In genomic region chr12:13215056-13215455, GRCh38 we compare ENCODE assay signal across 17 cellular contexts. TPM values are rescaled to one million over a fixed set of nuclear protein-coding genes. Genes with fewer than 3 reads are reported as not detected.
DNase-seq lines count a peak whose midpoint lies in the region; ATAC-seq, FAIRE-seq and TF ChIP-seq lines count a peak whose summit lies in the region.
"Had no signal": no experiment of that assay in that cellular context is flagged by ENCODE, and none has a peak within 500 bp of the region (broad histone marks: within the 10 kb centered on the region; RNA-seq: fewer than 3 reads in every experiment).

No MANE protein-coding gene starts in this region.

- intact Hi-C loops in HCT116 (cut with micrococcal nuclease) = no loop called here

- no peak overlapping the region for H3K27ac Mint-ChIP-seq in stimulated activated naive CD8-positive, alpha-beta T cell treated with anti-CD3 and anti-CD28 coated beads, Interleukin-15, amount 100 ng/mL, for 72 hours
- H3K27ac Mint-ChIP-seq: B cell; CD4-positive, alpha-beta T cell; GM23338 had no signal

- TF ChIP-seq RAD21 in HCT116 (IDR thresholded peaks at IDR 0.05; ENCODE audit: low read depth) = no peak

- H3K9me3 Mint-ChIP-seq in stimulated activated naive CD8-positive, alpha-beta T cell treated with anti-CD3 and anti-CD28 coated beads, Interleukin-15, amount 100 ng/mL, for 72 hours = peaks cover 0 to 5% of the 10 kb centered on the region in 2 donors
- peaks cover 4% of the 10 kb centered on the region for H3K9me3 Mint-ChIP-seq in activated T-cell treated with anti-CD3 and anti-CD28 coated beads, Interleukin-2, amount 50 U/mL, for 4 hours
- H3K9me3 Mint-ChIP-seq: CD4-positive, alpha-beta T cell had no signal

- H4K20me1 ChIP-seq in HCT116 (ENCODE audit: insufficient read depth) = no peaks in the 10 kb centered on the region
- peaks cover 4% of the 10 kb centered on the region for H4K20me1 ChIP-seq in keratinocyte (ENCODE audit: control insufficient read depth, extremely low read depth, insufficient read depth, low read length)

- no peaks in the 10 kb centered on the region for H3K9me1 ChIP-seq in keratinocyte (ENCODE audit: control insufficient read depth, extremely low read depth, insufficient read depth, low read length)

- RAD21 ChIA-PET in HCT116 (lab: Charles Lee; ENCODE audit: low non-redundant PET in 1 of 2, low total read pairs in 2 of 2, uncharacterized antibody in 2 of 2, unreplicated experiment in 2 of 2) = no interaction called here

- CTCF ChIA-PET in HCT116 (lab: Charles Lee) = no interaction called here

- H3K4me3 Mint-ChIP-seq in stimulated activated naive CD8-positive, alpha-beta T cell treated with anti-CD3 and anti-CD28 coated beads, Interleukin-15, amount 100 ng/mL, for 72 hours = no peak overlapping the region
- no peak overlapping the region for H3K4me3 Mint-ChIP-seq in activated T-cell treated with anti-CD3 and anti-CD28 coated beads, Interleukin-2, amount 50 U/mL, for 4 hours
- H3K4me3 Mint-ChIP-seq: B cell; CD4-positive, alpha-beta T cell; GM23338 had no signal

- no peak for ATAC-seq in HCT116
- ATAC-seq in stimulated activated naive CD8-positive, alpha-beta T cell treated with anti-CD3 and anti-CD28 coated beads, Interleukin-15, amount 100 ng/mL, for 72 hours = no peak
- ATAC-seq in activated T-cell treated with anti-CD3 and anti-CD28 coated beads, Interleukin-2, amount 50 U/mL, for 4 hours = no peak
- ATAC-seq: GM12878, GM23338 had no signal

- H3K9me2 ChIP-seq in HCT116 (ENCODE audit: insufficient read depth) = no peaks in the 10 kb centered on the region

- peaks cover 27% of the 10 kb centered on the region for H3K79me2 ChIP-seq in HCT116 (ENCODE audit: insufficient read depth, low read length)
- peaks cover 23% of the 10 kb centered on the region for H3K79me2 ChIP-seq in keratinocyte (ENCODE audit: control insufficient read depth, insufficient read depth, low read length)

- H3K9ac ChIP-seq in HCT116 (ENCODE audit: low read length) = no peak overlapping the region
- no peak overlapping the region for H3K9ac ChIP-seq in keratinocyte (ENCODE audit: control insufficient read depth, extremely low read depth, insufficient read depth, low read length)
- H3K9ac ChIP-seq in subcutaneous abdominal adipose tissue (ENCODE audit: low read length in 5 of 5) = peak overlapping the region in 1 of 5 donors; percentile 32

- no peak for DNase-seq in HCT116 (ENCODE audit: low read depth, low spot score)
- peak; percentile 81 to 90 for DNase-seq in SJSA1 (ENCODE audit: low read depth in 1 of 2, low spot score in 2 of 2)
- DNase-seq in keratinocyte (ENCODE audit: low read depth, low spot score) = no peak
- DNase-seq in stimulated activated naive CD8-positive, alpha-beta T cell treated with anti-CD3 and anti-CD28 coated beads, Interleukin-15, amount 100 ng/mL, for 72 hours = no peak
- no peak for DNase-seq in activated T-cell treated with anti-CD3 and anti-CD28 coated beads, Interleukin-2, amount 50 U/mL, for 4 hours
- no peak for DNase-seq in medulla oblongata (ENCODE audit: extremely low spot score)
- DNase-seq: C1 segment of cervical spinal cord; Calu3; CD4-positive, alpha-beta T cell; DMS 273 treated with DMSO at 0.1 percent for 48 hours; DMS79; H7 had no signal

- TF ChIP-seq CTCF in HCT116 (IDR thresholded peaks at IDR 0.05 in 2 of 3, conservative IDR thresholded peaks at IDR 0.05 in 1 of 3; ENCODE audit: borderline replicate concordance in 1 of 3, insufficient read depth in 1 of 3, low read depth in 2 of 3, low read length in 2 of 3) = no peak
- no peak for TF ChIP-seq CTCF in keratinocyte (optimal IDR thresholded peaks at IDR 0.05 in 1 of 3, IDR thresholded peaks at IDR 0.05 in 1 of 3, conservative IDR thresholded peaks at IDR 0.05 in 1 of 3; ENCODE audit: extremely low read depth in 1 of 3, insufficient read depth in 2 of 3, low read length in 3 of 3)

- FAIRE-seq in keratinocyte (lab: Jason Lieb, UNC) = peak; percentile 13
- FAIRE-seq: GM12878, GM18507 had no signal

- H3K4me1 Mint-ChIP-seq in stimulated activated naive CD8-positive, alpha-beta T cell treated with anti-CD3 and anti-CD28 coated beads, Interleukin-15, amount 100 ng/mL, for 72 hours = peaks cover 18% of the 10 kb centered on the region
- peaks cover 18% of the 10 kb centered on the region for H3K4me1 Mint-ChIP-seq in activated T-cell treated with anti-CD3 and anti-CD28 coated beads, Interleukin-2, amount 50 U/mL, for 4 hours (ENCODE audit: low read depth)

- H3K27me3 ChIP-seq in HCT116 (ENCODE audit: insufficient read depth, low read length) = no peaks in the 10 kb centered on the region
- H3K27me3 ChIP-seq in SJSA1 (replicated peaks) = no peaks in the 10 kb centered on the region
- no peaks in the 10 kb centered on the region for H3K27me3 ChIP-seq in keratinocyte (ENCODE audit: control insufficient read depth, extremely low read depth, insufficient read depth, low read length)
- H3K27me3 ChIP-seq in subcutaneous abdominal adipose tissue (ENCODE audit: control insufficient read depth in 5 of 5, insufficient read depth in 4 of 5, low read length in 5 of 5) = no peaks in the 10 kb centered on the region

- BruUV-seq in HCT116 (replicated peaks; lab: Mats Ljungman, UMichigan) = TSS peak; percentile 35

- no peak for TF ChIP-seq POLR2A in HCT116 (IDR thresholded peaks at IDR 0.05; ENCODE audit: borderline replicate concordance, extremely low read depth, insufficient read depth, insufficient read length)

- H3K9me3 ChIP-seq in HCT116 (ENCODE audit: control insufficient read depth in 1 of 2, insufficient read depth in 1 of 2, low read depth in 1 of 2, low read length in 2 of 2) = no peaks in the 10 kb centered on the region
- no peaks in the 10 kb centered on the region for H3K9me3 ChIP-seq in SJSA1 (replicated peaks)
- no peaks in the 10 kb centered on the region for H3K9me3 ChIP-seq in keratinocyte (ENCODE audit: control insufficient read depth, low read depth, low read length)
- no peaks in the 10 kb centered on the region for H3K9me3 ChIP-seq in subcutaneous abdominal adipose tissue (ENCODE audit: control insufficient read depth in 5 of 5, low read length in 5 of 5)

- H3K4me1 ChIP-seq in HCT116 (ENCODE audit: control insufficient read depth in 1 of 2, insufficient read depth in 2 of 2, low read length in 2 of 2) (peaks cover 17 to 23% of the 10 kb centered on the region in 2 experiments), SJSA1 (replicated peaks) (peaks cover 67% of the 10 kb centered on the region), keratinocyte (ENCODE audit: control insufficient read depth, extremely low read depth, insufficient read depth, low read length) (peaks cover 18% of the 10 kb centered on the region), subcutaneous abdominal adipose tissue (ENCODE audit: control insufficient read depth in 5 of 5, insufficient read depth in 5 of 5, low read length in 5 of 5) (peaks cover 2 to 22% (median 17%) of the 10 kb centered on the region in 5 donors)

- H2AFZ ChIP-seq in HCT116 (ENCODE audit: low read depth, low read length, poor library complexity, severe bottlenecking) (no peak overlapping the region), keratinocyte (ENCODE audit: control insufficient read depth, low read length) (no peak overlapping the region)
- H2AFZ ChIP-seq: GM23338 had no signal

- dilution Hi-C loops in keratinocyte (cut with MboI; ENCODE audit: extremely low pct_ligation_motif_present, low sequenced_read_pairs) = no loop called here

- H3K36me3 Mint-ChIP-seq in activated T-cell treated with anti-CD3 and anti-CD28 coated beads, Interleukin-2, amount 50 U/mL, for 4 hours (ENCODE audit: insufficient read depth) = peaks cover 5% of the 10 kb centered on the region

- H3K27ac ChIP-seq in HCT116 (ENCODE audit: low read depth, low read length) (no peak overlapping the region), SJSA1 (peak overlapping the region; percentile 49), keratinocyte (ENCODE audit: control insufficient read depth, insufficient read depth, low read length) (no peak overlapping the region), subcutaneous abdominal adipose tissue (ENCODE audit: low read depth, low read length) (peak overlapping the region; percentile 45)

- H3K4me2 ChIP-seq in HCT116 (ENCODE audit: low read length) = no peak overlapping the region
- H3K4me2 ChIP-seq in keratinocyte (ENCODE audit: control insufficient read depth, extremely low read depth, insufficient read depth, low read depth, low read length) = no peak overlapping the region
- H3K4me2 ChIP-seq: GM23338 had no signal

- H3K4me3 ChIP-seq in HCT116 (replicated peaks in 1 of 2; ENCODE audit: low read depth in 1 of 2, low read length in 2 of 2) (no peak overlapping the region), SJSA1 (no peak overlapping the region), keratinocyte (ENCODE audit: control insufficient read depth in 2 of 3, extremely low read depth in 1 of 3, insufficient read depth in 2 of 3, low read depth in 1 of 3, low read length in 3 of 3) (no peak overlapping the region), subcutaneous abdominal adipose tissue (ENCODE audit: low read depth in 1 of 5, low read length in 5 of 5) (no peak overlapping the region)
- H3K4me3 ChIP-seq: GM12878, GM23338 had no signal

- H3K36me3 ChIP-seq in HCT116 (ENCODE audit: control insufficient read depth in 1 of 2, insufficient read depth in 2 of 2, low read length in 2 of 2) (peaks cover 0 to 60% of the 10 kb centered on the region in 2 experiments; a peak in 2 of 4 replicates), SJSA1 (peaks cover 67% of the 10 kb centered on the region), keratinocyte (ENCODE audit: control insufficient read depth in 2 of 2, extremely low read depth in 1 of 2, insufficient read depth in 2 of 2, low read length in 2 of 2) (peaks cover 42 to 65% of the 10 kb centered on the region in 2 experiments), subcutaneous abdominal adipose tissue (ENCODE audit: control insufficient read depth in 5 of 5, insufficient read depth in 5 of 5, low read length in 5 of 5) (peaks cover 50 to 88% (median 75%) of the 10 kb centered on the region in 5 donors)

- POLR2A ChIA-PET in HCT116 (lab: Charles Lee) = no interaction called here

- H3K27me3 Mint-ChIP-seq in stimulated activated naive CD8-positive, alpha-beta T cell treated with anti-CD3 and anti-CD28 coated beads, Interleukin-15, amount 100 ng/mL, for 72 hours = no peaks in the 10 kb centered on the region
- no peaks in the 10 kb centered on the region for H3K27me3 Mint-ChIP-seq in activated T-cell treated with anti-CD3 and anti-CD28 coated beads, Interleukin-2, amount 50 U/mL, for 4 hours (ENCODE audit: low read depth)
- H3K27me3 Mint-ChIP-seq: CD4-positive, alpha-beta T cell had no signal

RNA-seq across cellular contexts. Expression of gene EMP1, which starts 18.5 kb away (rescaled TPM):
- total RNA-seq in HCT116 (2021; ENCODE audit: unreplicated experiment) = 110 TPM
- 170 and 244 TPM in 2 replicates for polyA plus RNA-seq in HCT116 (2012)
- total RNA-seq in SJSA1 (2014; rRNA removed; shearing (Covaris generic)) = 45.2 and 159 TPM in 2 replicates
- 356 to 610 TPM (median 583 TPM) in 3 replicates for polyA plus RNA-seq in keratinocyte
- polyA plus RNA-seq in keratinocyte (2011; ENCODE audit: low read depth) = 96.0 TPM
- polyA plus RNA-seq in keratinocyte (2011; cell fraction: cytosol; rRNA removed) = 120 and 273 TPM in 2 replicates
- 717 and 740 TPM in 2 replicates for polyA plus RNA-seq in keratinocyte (2011; cell fraction: nucleus; rRNA removed)
- 229 and 605 TPM in 2 replicates for polyA plus RNA-seq in keratinocyte (2012; ENCODE audit: low replicate concordance)
- 709 to 1,030 TPM (median 926 TPM) in 3 replicates for polyA minus RNA-seq in keratinocyte
- 113 TPM for polyA minus RNA-seq in keratinocyte (2011; cell fraction: cytosol; rRNA and poly(A)+ RNA removed)
- polyA minus RNA-seq in keratinocyte (2011; cell fraction: nucleus; rRNA and poly(A)+ RNA removed) = 252 and 568 TPM in 2 replicates
- total RNA-seq in activated T-cell treated with anti-CD3 and anti-CD28 coated beads, Interleukin-2, amount 50 U/mL, for 4 hours = 10 to 100 TPM in 2 of 3 donors, 1 to 10 TPM in 1; 8.9 to 22.5 (median 17.2) TPM

Comparison
In these comparisons a context has a peak if more than half of its experiments do, and no peak if none do; other contexts are left out.
1. DNase-seq: peak in SJSA1 (2 of 2); none in HCT116 (single experiment), keratinocyte (single experiment), stimulated activated naive CD8-positive, alpha-beta T cell treated with anti-CD3 and anti-CD28 coated beads, Interleukin-15, amount 100 ng/mL, for 72 hours (0 of 2), activated T-cell treated with anti-CD3 and anti-CD28 coated beads, Interleukin-2, amount 50 U/mL, for 4 hours (single experiment) and medulla oblongata (single experiment).
2. H3K27ac ChIP-seq: peak in SJSA1 (single experiment) and subcutaneous abdominal adipose tissue (single experiment); none in HCT116 (single experiment) and keratinocyte (single experiment).